ENCODE assay signal across 6 cellular contexts in the genomic region with DNA sequence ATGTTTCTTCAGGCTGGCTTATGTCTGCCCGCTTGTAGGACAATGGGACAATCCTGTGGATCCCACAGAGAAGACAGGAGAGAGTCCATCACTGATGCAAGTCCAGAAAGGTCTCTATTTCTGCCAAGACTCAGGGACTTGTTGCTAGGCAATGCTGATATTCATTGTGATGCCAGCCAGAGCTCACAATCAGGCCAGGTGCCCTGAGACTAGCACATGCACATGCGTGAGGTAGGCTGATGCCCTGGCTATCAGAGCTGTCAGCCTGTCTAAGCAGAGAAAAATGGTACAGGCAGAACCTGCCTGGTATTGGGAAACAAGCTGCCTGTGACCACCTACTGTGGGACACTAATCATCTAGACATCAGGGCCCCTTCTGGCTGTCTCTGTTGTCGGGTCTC.
"Had no signal": no experiment of that assay in that cellular context is flagged by ENCODE, and none has a peak within 500 bp of the region (broad histone marks: within the 10 kb centered on the region; RNA-seq: fewer than 3 reads in every experiment).

No MANE protein-coding gene starts in this region.

- DNase-seq: GM23248, GOT3, H7, H9, HCEC 1CT, HFFc6 had no signal
